8 cellular contexts compared by ENCODE assay signal in the genomic region with DNA sequence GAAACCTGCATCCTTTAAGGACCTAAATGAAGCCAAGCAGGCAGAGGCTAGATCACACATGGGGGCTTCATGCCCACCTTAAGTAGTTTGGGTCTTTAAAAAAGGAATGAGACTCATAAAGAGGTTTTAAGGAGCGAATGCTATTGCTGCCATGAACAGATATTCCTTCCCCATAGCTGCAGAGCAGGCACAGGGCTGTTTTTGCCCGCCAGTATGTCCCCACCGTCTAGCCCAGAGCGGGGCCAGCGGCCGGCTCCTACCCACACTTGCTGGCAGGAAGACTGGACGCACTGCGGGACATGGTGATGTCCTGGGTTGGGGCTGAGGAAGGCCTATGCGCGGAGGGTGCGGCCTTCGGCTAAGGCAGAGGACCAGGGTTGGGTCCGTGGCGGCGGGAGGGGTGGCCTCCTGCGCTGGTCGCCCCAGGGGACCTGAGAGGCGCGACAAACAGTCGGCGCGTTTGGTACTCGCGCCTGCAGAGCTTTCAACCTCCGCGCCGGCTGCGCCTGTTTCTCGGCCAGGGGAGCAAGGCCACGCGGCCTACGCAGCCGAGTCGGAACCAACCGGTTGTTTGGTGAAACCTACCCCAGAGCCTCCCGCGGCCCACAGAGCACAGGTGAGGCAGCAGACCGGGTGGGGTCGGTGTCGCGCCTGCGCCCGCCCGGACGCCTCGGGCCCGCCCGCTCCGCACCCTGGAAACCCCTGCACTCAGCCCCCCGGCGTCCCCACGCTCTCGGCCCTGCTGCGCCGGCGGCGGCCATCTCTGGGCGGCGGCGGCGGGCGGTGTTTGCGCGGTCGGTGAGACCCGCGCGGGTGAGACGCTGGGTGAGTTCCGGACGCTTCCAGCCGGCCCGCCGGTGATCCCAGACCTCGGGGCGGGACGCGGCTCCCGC. TPM values are rescaled to one million over a fixed set of nuclear protein-coding genes. Genes with fewer than 3 reads are reported as not detected.
A peak's percentile ranks its signal among the peaks of the same experiment; 100 is the strongest.
DNase-seq lines count a peak whose midpoint lies in the region; ATAC-seq and TF ChIP-seq lines count a peak whose summit lies in the region.

A gene with protein sequence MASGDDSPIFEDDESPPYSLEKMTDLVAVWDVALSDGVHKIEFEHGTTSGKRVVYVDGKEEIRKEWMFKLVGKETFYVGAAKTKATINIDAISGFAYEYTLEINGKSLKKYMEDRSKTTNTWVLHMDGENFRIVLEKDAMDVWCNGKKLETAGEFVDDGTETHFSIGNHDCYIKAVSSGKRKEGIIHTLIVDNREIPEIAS (plus strand): TSS at position 450 of the 893 bp plus-strand sequence. CDS start 10,956 bp downstream, outside the sequence.

- H3K27me3 ChIP-seq in liver (ENCODE audit: control insufficient read depth in 4 of 4, insufficient read depth in 4 of 4, low read length in 3 of 4) = no peaks in the 10 kb centered on the region

- H3K9ac ChIP-seq in liver (ENCODE audit: low read depth in 1 of 2, low read length in 2 of 2) = peak within 1 kb of the TSS; percentile 68 to 78

- peak within 1 kb of the TSS; percentile 65 to 90 for H3K27ac ChIP-seq in liver (ENCODE audit: low read depth in 1 of 2, low read length in 2 of 2)

- H3K4me1 ChIP-seq in liver (ENCODE audit: control insufficient read depth in 4 of 4, insufficient read depth in 4 of 4, low read length in 3 of 4) = peaks cover 0 to 14% (median 6%) of the 10 kb centered on the region in 4 donors

- 3% methylated on average over 79 of the region's 79 CpGs for WGBS in liver

- H3K4me3 ChIP-seq in AG04449 (ENCODE audit: low read depth, low read length) (peak within 1 kb of the TSS; percentile 66), liver (ENCODE audit: low read depth in 1 of 3, low read length in 3 of 3) (peak within 1 kb of the TSS; percentile 70 to 78 (median 73))

- H3K9me3 ChIP-seq in liver (ENCODE audit: control insufficient read depth in 4 of 4, low read length in 3 of 4) = no peaks in the 10 kb centered on the region

- H3K36me3 ChIP-seq in liver (ENCODE audit: control insufficient read depth in 4 of 4, insufficient read depth in 3 of 4, low read depth in 1 of 4, low read length in 3 of 4) = no peaks in the 10 kb centered on the region

- ATAC-seq in GM18511 (IDR thresholded peaks at IDR 0.05; ENCODE audit: unreplicated experiment) = peak; percentile 81
- ATAC-seq in HG02973 (IDR thresholded peaks at IDR 0.05; ENCODE audit: unreplicated experiment) = peak; percentile 66

- TF ChIP-seq RAD21 in liver (IDR thresholded peaks at IDR 0.05) = no peak

- CTCF ChIA-PET in AG04449 (lab: Yijun Ruan, JAX) = interaction anchor here (1.0 to 2.9 kb wide), 3 partner anchors 14 to 315 kb away, joined by 3 to 18 read pairs (median 9); a partner anchor contains a TSS

- POLR2A ChIA-PET in AG04449 (lab: Yijun Ruan, JAX) = interaction anchor here (0.6 kb wide), 1 partner anchor 98 kb away, joined by 3 read pairs; no protein-coding TSS in a partner anchor

- no peak for DNase-seq in AG04449 (ENCODE audit: low read depth, low spot score)
- DNase-seq in NCI-H2171 (lab: John Stamatoyannopoulos, UW) = peak; percentile 49
- peak; percentile 37 to 50 for DNase-seq in activated CD4-positive, alpha-beta T cell treated with anti-CD3 and anti-CD28 coated beads, Interleukin-2, amount 50 U/mL, for 24 hours (ENCODE audit: low read depth in 1 of 2, low spot score in 1 of 2)
- peak; percentile 36 to 66 for DNase-seq in dermis microvascular lymphatic vessel endothelial cell (ENCODE audit: low read depth in 2 of 2)
- peak; percentile 66 for DNase-seq in stimulated activated CD4-positive, alpha-beta T cell treated with anti-CD3 and anti-CD28 coated beads, Interleukin-4, amount 100 ng/mL, for 24 hours

- TF ChIP-seq CTCF in AG04449 (IDR thresholded peaks at IDR 0.05; ENCODE audit: insufficient read depth, low read length, missing control alignments) (no peak), liver (IDR thresholded peaks at IDR 0.05; ENCODE audit: low read depth, low read length, missing input control) (no peak)

TF ChIP-seq in liver, 16 proteins besides CTCF, POLR2A, EP300 and RAD21:
- TF ChIP-seq HNF4G (IDR thresholded peaks at IDR 0.05) (no peak), TAF1 (conservative IDR thresholded peaks at IDR 0.05) (peak; percentile 36), FOXA1 (IDR thresholded peaks at IDR 0.05) (no peak)

RNA-seq across cellular contexts. Expression of the gene that starts here (rescaled TPM):
- 4.4 and 5.3 TPM in 2 replicates for total RNA-seq in dermis microvascular lymphatic vessel endothelial cell
- total RNA-seq in liver = 1 to 10 TPM; 3.3 to 4.9 TPM
- polyA plus RNA-seq in liver = 1 to 10 TPM; 5.4 to 8.5 TPM
